ENCODE assay signal across 1 cellular context in genomic region chr1:17575786-17576584, GRCh38.
TF ChIP-seq lines count a peak whose summit lies in the region.

No MANE protein-coding gene starts in this region.

TF ChIP-seq in GM12878, 131 proteins besides CTCF, POLR2A, EP300 and RAD21:
- TF ChIP-seq MLLT1 (IDR thresholded peaks at IDR 0.05) (no peak), ZBTB4 (CRISPR knock-in tag; IDR thresholded peaks at IDR 0.05) (no peak), SMAD5 (IDR thresholded peaks at IDR 0.05; ENCODE audit: low read depth) (no peak), KDM1A (IDR thresholded peaks at IDR 0.05; ENCODE audit: borderline replicate concordance) (no peak), CEBPB (IDR thresholded peaks at IDR 0.05; ENCODE audit: borderline replicate concordance in 1 of 2, low read depth in 2 of 2, low read length in 2 of 2) (no peak), E2F4 (IDR thresholded peaks at IDR 0.05; ENCODE audit: low read depth, low read length) (no peak), TCF3 (IDR thresholded peaks at IDR 0.05; ENCODE audit: borderline replicate concordance, insufficient read depth, low read depth, low read length) (no peak), MAX (IDR thresholded peaks at IDR 0.05; ENCODE audit: low read depth, low read length) (no peak), E4F1 (IDR thresholded peaks at IDR 0.05; ENCODE audit: borderline replicate concordance, partially characterized antibody) (no peak), SRF (IDR thresholded peaks at IDR 0.05; ENCODE audit: low read depth in 2 of 2, low read length in 2 of 2) (no peak), PBX3 (IDR thresholded peaks at IDR 0.05; ENCODE audit: insufficient replicate concordance, low read depth, low read length) (no peak), TBL1XR1 (IDR thresholded peaks at IDR 0.05; ENCODE audit: low read depth, low read length) (no peak)
